ENCODE assay signal across 16 cellular contexts in the genomic region with DNA sequence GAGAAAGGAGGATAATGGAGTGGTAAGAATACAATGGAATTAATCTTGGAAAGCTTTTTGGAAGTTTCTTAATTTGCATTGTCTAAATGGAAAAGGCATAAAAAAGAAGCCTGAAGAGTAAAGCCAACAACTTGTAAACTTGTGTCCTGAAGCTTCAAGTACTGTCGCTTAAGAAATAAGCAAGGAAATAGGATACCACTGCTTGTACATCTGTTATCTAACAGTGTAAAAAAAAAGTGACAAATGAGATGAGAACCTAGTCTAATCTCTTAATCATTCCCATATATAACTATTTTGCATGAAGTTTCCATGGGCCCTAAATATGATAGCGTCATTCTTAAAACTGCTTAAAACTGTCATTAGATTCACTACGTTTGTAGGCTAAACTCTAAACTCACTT.
"Had no signal": no experiment of that assay in that cellular context is flagged by ENCODE, and none has a peak within 500 bp of the region (broad histone marks: within the 10 kb centered on the region; RNA-seq: fewer than 3 reads in every experiment).

No MANE protein-coding gene starts in this region.

- H3K27ac ChIP-seq: hepatocyte, left lung, prostate gland, right atrium auricular region, upper lobe of right lung had no signal

- H3K9me3 ChIP-seq: left lung, prostate gland, right atrium auricular region, upper lobe of right lung had no signal

- H3K4me1 ChIP-seq: left lung, prostate gland had no signal

- DNase-seq: activated CD4-positive, alpha-beta T cell treated with anti-CD3 and anti-CD28 coated beads, Interleukin-2, amount 10 ng/mL, durations not matched to agents 24 days and 14 days; activated T-cell treated with anti-CD3 and anti-CD28 coated beads, Interleukin-2, amount 50 U/mL, for 1 hour; amygdala; cortex of kidney; glutamatergic neuron; kidney glomerular epithelial cell; left lung; naive thymus-derived CD4-positive, alpha-beta T cell; stimulated activated CD4-positive, alpha-beta T cell treated with anti-CD3 and anti-CD28 coated beads, Interleukin-4, amount 100 ng/mL, for 24 hours; stimulated activated naive CD4-positive, alpha-beta T cell treated with Interleukin-2 at 50 U/mL for 16 hours; T-helper 2 cell; upper lobe of right lung had no signal

- H3K27ac Mint-ChIP-seq: activated CD4-positive, alpha-beta T cell treated with anti-CD3 and anti-CD28 coated beads, Interleukin-2, amount 10 ng/mL, durations not matched to agents 24 days and 14 days had no signal

- H3K27me3 Mint-ChIP-seq: activated T-helper 17 cell treated with anti-CD3 and anti-CD28 coated beads, Interleukin-2, amount 50 U/mL, for 72 hours had no signal

- H3K9me3 Mint-ChIP-seq: activated T-helper 17 cell treated with anti-CD3 and anti-CD28 coated beads, Interleukin-2, amount 50 U/mL, for 72 hours had no signal

- H3K36me3 ChIP-seq: left lung, prostate gland, right atrium auricular region, upper lobe of right lung had no signal

- H3K4me3 ChIP-seq: hepatocyte, left lung, prostate gland, right atrium auricular region, upper lobe of right lung had no signal

- H3K27me3 ChIP-seq: hepatocyte, left lung, right atrium auricular region, upper lobe of right lung had no signal
